ENCODE assay signal across 8 cellular contexts in genomic region chr15:55993804-55994539, GRCh38. TPM values are rescaled to one million over a fixed set of nuclear protein-coding genes. Genes with fewer than 3 reads are reported as not detected.
DNase-seq lines count a peak whose midpoint lies in the region; ATAC-seq and TF ChIP-seq lines count a peak whose summit lies in the region.

No MANE protein-coding gene starts in this region.

- TF ChIP-seq POLR2A in right lobe of liver (IDR thresholded peaks at IDR 0.05) (no peak), testis (IDR thresholded peaks at IDR 0.05) (no peak)

- peak; percentile 37; the same call in 1 of the 2 replicates for TF ChIP-seq CTCF in PC-3 (conservative IDR thresholded peaks at IDR 0.05; ENCODE audit: low read depth, low read length)
- peak in 1 of 4 donors; percentile 22 for TF ChIP-seq CTCF in right lobe of liver (IDR thresholded peaks at IDR 0.05)
- no peak for TF ChIP-seq CTCF in testis (IDR thresholded peaks at IDR 0.05)

- H3K27me3 ChIP-seq in HAP-1 (ENCODE audit: low read depth): no peaks in the 10 kb centered on the region
- H3K27me3 ChIP-seq in PC-3 (ENCODE audit: low read length): no peaks in the 10 kb centered on the region
- H3K27me3 ChIP-seq in right lobe of liver: no peaks in the 10 kb centered on the region
- H3K27me3 ChIP-seq in testis: no peaks in the 10 kb centered on the region

- under 1% methylated on average over 9 of the region's 41 CpGs for WGBS in right lobe of liver (ENCODE audit: insufficient coverage, low coverage, low lambda C conversion rate, missing lambda C conversion rate)
- WGBS in testis, 2 donors: 0 to 2% methylated on average over 23 to 27 of the region's 41 CpGs

- H3K36me3 ChIP-seq in HAP-1 (replicated peaks) (no peaks in the 10 kb centered on the region), PC-3 (ENCODE audit: low read depth, low read length) (no peaks in the 10 kb centered on the region), right lobe of liver (no peaks in the 10 kb centered on the region), testis (ENCODE audit: low read depth, missing control alignments) (no peaks in the 10 kb centered on the region)

- peak; percentile 71 for DNase-seq in DMS53 (lab: John Stamatoyannopoulos, UW)
- DNase-seq in HAP-1 (ENCODE audit: low spot score in 2 of 2): peak; percentile 41 to 62
- DNase-seq in PC-3: peak; percentile 41
- no peak for DNase-seq in right lobe of liver
- no peak for DNase-seq in testis
- no peak for DNase-seq in epidermal melanocyte (ENCODE audit: insufficient read length, low spot score)

- in situ Hi-C loops in HAP-1 (cut with MboI; ENCODE audit: low sequenced_read_pairs): no loop called here

- H3K9me2 ChIP-seq in PC-3 (replicated peaks; ENCODE audit: low read length): no peaks in the 10 kb centered on the region

- H3K4me3 ChIP-seq in HAP-1: peak overlapping the region; percentile 82
- peak overlapping the region; percentile 72 for H3K4me3 ChIP-seq in PC-3 (ENCODE audit: low read length)
- H3K4me3 ChIP-seq in right lobe of liver: peak overlapping the region; percentile 92 to 96 (median 94)
- H3K4me3 ChIP-seq in testis: peak overlapping the region; percentile 87 to 88

- H3K9me3 ChIP-seq in HAP-1: no peaks in the 10 kb centered on the region
- H3K9me3 ChIP-seq in PC-3 (ENCODE audit: low read length): no peaks in the 10 kb centered on the region
- H3K9me3 ChIP-seq in right lobe of liver: no peaks in the 10 kb centered on the region
- H3K9me3 ChIP-seq in testis: no peaks in the 10 kb centered on the region

- H3K27ac ChIP-seq in PC-3 (ENCODE audit: low read length): peak overlapping the region; percentile 17; the same call in 1 of the 2 replicates
- H3K27ac ChIP-seq in cingulate gyrus (ENCODE audit: low read depth, low read length): peak overlapping the region; percentile 69
- peak overlapping the region; percentile 83 to 89 (median 87) for H3K27ac ChIP-seq in right lobe of liver
- peak overlapping the region; percentile 88 to 95 for H3K27ac ChIP-seq in testis

- H2AFZ ChIP-seq in PC-3 (ENCODE audit: low read length): peak overlapping the region; percentile 99

- no peaks in the 10 kb centered on the region for H3F3A ChIP-seq in PC-3 (ENCODE audit: low read length, unreplicated experiment)

- CTCF ChIA-PET in PC-3 (lab: Charles Lee): interaction anchor here (0.8 kb wide), 1 partner anchor 150 kb away, joined by 5 read pairs; no protein-coding TSS in a partner anchor

- peak overlapping the region; percentile 77 for H3K9ac ChIP-seq in PC-3 (ENCODE audit: low read length)

- peaks cover 31% of the 10 kb centered on the region for H3K79me2 ChIP-seq in PC-3 (ENCODE audit: low read length)

- ATAC-seq in PC-3 (peak; percentile 52), right lobe of liver (peak; percentile 22 to 34 (median 30)), HG03342 (IDR thresholded peaks at IDR 0.05; ENCODE audit: unreplicated experiment) (no peak)

- intact Hi-C loops in PC-3 (cut with micrococcal nuclease) (loop anchor here (2.0 to 5.0 kb wide), 3 partner anchors 77 to 248 kb away; partner anchors contain the start of gene RFX7), right lobe of liver (cut with DNase I) (no loop called here), testis (cut with DNase I; ENCODE audit: low total_unique reads) (no loop called here)

- POLR2A ChIA-PET in PC-3 (lab: Charles Lee; ENCODE audit: unreplicated experiment): interaction anchor here (0.6 kb wide), 2 partner anchors 378 to 1536 kb away, joined by 3 to 5 read pairs; no protein-coding TSS in a partner anchor

- no peaks in the 10 kb centered on the region for H4K20me1 ChIP-seq in PC-3 (ENCODE audit: low read length)

- H3K4me2 ChIP-seq in PC-3 (ENCODE audit: low read length): peak overlapping the region; percentile 94

- TSS peak; percentile 59 for BruUV-seq in PC-3 (replicated peaks; lab: Mats Ljungman, UMichigan)

- H3K4me1 ChIP-seq in HAP-1 (peaks cover 19% of the 10 kb centered on the region), PC-3 (ENCODE audit: insufficient read depth, low read length) (peaks cover 17% of the 10 kb centered on the region), right lobe of liver (peaks cover 0 to 3% (median 0%) of the 10 kb centered on the region in 4 donors), testis (no peaks in the 10 kb centered on the region)

RNA-seq across cellular contexts. Expression of gene NEDD4, which starts 0.6 kb away (rescaled TPM):
- total RNA-seq in PC-3 (2014; rRNA removed): 7.5 and 9.6 TPM in 2 replicates
- 10 to 100 TPM; 16.0 to 65.3 (median 22.4) TPM for total RNA-seq in right lobe of liver
- total RNA-seq in testis: 1 to 10 TPM; 6.4 to 8.3 TPM
- polyA plus RNA-seq in testis (ENCODE audit: insufficient read depth, low read depth, low replicate concordance): 3.7 TPM

Comparison
In these comparisons a context has a peak if more than half of its experiments do, and no peak if none do; other contexts are left out.
1. DNase-seq: peak in DMS53 (single experiment), HAP-1 (2 of 2) and PC-3 (single experiment); none in right lobe of liver (0 of 3), testis (single experiment) and epidermal melanocyte (single experiment).
2. H3K27ac ChIP-seq: peak in every context shown above with its lines; median percentile 92 in testis; 87 in right lobe of liver; 69 in cingulate gyrus; 17 in PC-3.
3. Peak in every context shown above with its lines, with median percentiles within 50 percentile points of each other: H3K4me3 ChIP-seq.